ENCODE assay signal across 15 cellular contexts in genomic region chr5:143055596-143056330, GRCh38.
DNase-seq lines count a peak whose midpoint lies in the region; ATAC-seq and TF ChIP-seq lines count a peak whose summit lies in the region.
"Had no signal": no experiment of that assay in that cellular context is flagged by ENCODE, and none has a peak within 500 bp of the region (broad histone marks: within the 10 kb centered on the region; RNA-seq: fewer than 3 reads in every experiment).

No MANE protein-coding gene starts in this region.

- no peak overlapping the region for H2AFZ ChIP-seq in MM.1S (ENCODE audit: low read length)

- H3K79me2 ChIP-seq in MM.1S (ENCODE audit: low read length) = no peaks in the 10 kb centered on the region

- H3K4me3 ChIP-seq in MM.1S (ENCODE audit: low read length) (no peak overlapping the region), brain microvascular endothelial cell (ENCODE audit: low read depth, low read length) (no peak overlapping the region)
- H3K4me3 ChIP-seq: esophagus muscularis mucosa, uterus had no signal

- H3K9me3 Mint-ChIP-seq in activated CD4-positive, alpha-beta T cell treated with anti-CD3 and anti-CD28 coated beads, Interleukin-2, amount 10 ng/mL, durations not matched to agents 24 days and 14 days = peaks cover 3% of the 10 kb centered on the region

- H3K4me1 ChIP-seq in MM.1S (ENCODE audit: low read length) = peaks cover 84% of the 10 kb centered on the region

- no peaks in the 10 kb centered on the region for H3K9me3 ChIP-seq in MM.1S (replicated peaks; ENCODE audit: insufficient read depth, low read length)
- H3K9me3 ChIP-seq: esophagus muscularis mucosa, uterus had no signal

- peak overlapping the region; percentile 87; the same call in 1 of the 2 replicates for H3K27ac ChIP-seq in MM.1S (ENCODE audit: low read length)
- peak overlapping the region; percentile 21 for H3K27ac ChIP-seq in brain microvascular endothelial cell
- H3K27ac ChIP-seq: RWPE1, uterus had no signal

- H3K9ac ChIP-seq in MM.1S (ENCODE audit: low read length) = peak overlapping the region; percentile 52; the same call in 1 of the 2 replicates

- DNase-seq in activated CD4-positive, alpha-beta T cell treated with anti-CD3 and anti-CD28 coated beads, Interleukin-2, amount 10 ng/mL, durations not matched to agents 24 days and 14 days = no peak
- no peak for DNase-seq in activated CD4-positive, alpha-beta T cell treated with anti-CD3 and anti-CD28 coated beads for 48 hours
- DNase-seq in MM.1S = no peak
- DNase-seq in brain microvascular endothelial cell = no peak
- peak; percentile 46 for DNase-seq in renal cortical epithelial cell (ENCODE audit: low read depth)
- DNase-seq in AG08395 (ENCODE audit: low spot score) = no peak
- DNase-seq: activated CD8-positive, alpha-beta memory T cell treated with anti-CD3 and anti-CD28 coated beads, Interleukin-2, amount 50 U/mL, for 4 hours; NCI-H526; occipital lobe; T1000; uterus had no signal

- TF ChIP-seq CTCF in MM.1S (IDR thresholded peaks at IDR 0.05; ENCODE audit: low read length) (no peak), brain microvascular endothelial cell (IDR thresholded peaks at IDR 0.05; ENCODE audit: low read depth, low read length, missing control alignments) (no peak)

- H3K4me2 ChIP-seq in MM.1S (ENCODE audit: low read depth, low read length) = peak overlapping the region; percentile 82; the same call in 1 of the 2 replicates

- H3K27me3 Mint-ChIP-seq in activated CD4-positive, alpha-beta T cell treated with anti-CD3 and anti-CD28 coated beads, Interleukin-2, amount 10 ng/mL, durations not matched to agents 24 days and 14 days = no peaks in the 10 kb centered on the region

- ATAC-seq in HG03175 (IDR thresholded peaks at IDR 0.05; ENCODE audit: unreplicated experiment) (no peak), GM21786 (IDR thresholded peaks at IDR 0.05; ENCODE audit: unreplicated experiment) (no peak)

- H3K27me3 ChIP-seq in MM.1S (replicated peaks; ENCODE audit: insufficient read depth, low read length) = no peaks in the 10 kb centered on the region
- H3K27me3 ChIP-seq in brain microvascular endothelial cell (replicated peaks) = no peaks in the 10 kb centered on the region
- H3K27me3 ChIP-seq: esophagus muscularis mucosa, uterus had no signal

- H3F3A ChIP-seq in MM.1S (ENCODE audit: insufficient read depth, low read length) = peaks cover 34% of the 10 kb centered on the region

- H3K27ac Mint-ChIP-seq in activated CD4-positive, alpha-beta T cell treated with anti-CD3 and anti-CD28 coated beads, Interleukin-2, amount 10 ng/mL, durations not matched to agents 24 days and 14 days = peak overlapping the region; percentile 95

- no peaks in the 10 kb centered on the region for H3K9me2 ChIP-seq in MM.1S (replicated peaks; ENCODE audit: insufficient read depth, low read length)

- peak overlapping the region; percentile 41 for H3K4me3 Mint-ChIP-seq in activated CD4-positive, alpha-beta T cell treated with anti-CD3 and anti-CD28 coated beads, Interleukin-2, amount 10 ng/mL, durations not matched to agents 24 days and 14 days

- in situ Hi-C loops in brain microvascular endothelial cell (cut with HindIII; ENCODE audit: low pct_ligation_motif_present, low sequenced_read_pairs) = no loop called here

- peaks cover 69% of the 10 kb centered on the region for H3K4me1 Mint-ChIP-seq in activated CD4-positive, alpha-beta T cell treated with anti-CD3 and anti-CD28 coated beads, Interleukin-2, amount 10 ng/mL, durations not matched to agents 24 days and 14 days

- H4K20me1 ChIP-seq in MM.1S (ENCODE audit: insufficient read depth, low read length) = no peaks in the 10 kb centered on the region

- H3K36me3 Mint-ChIP-seq in activated CD4-positive, alpha-beta T cell treated with anti-CD3 and anti-CD28 coated beads, Interleukin-2, amount 10 ng/mL, durations not matched to agents 24 days and 14 days (ENCODE audit: low read depth) = peaks cover 32% of the 10 kb centered on the region

- intact Hi-C loops in activated CD4-positive, alpha-beta T cell treated with anti-CD3 and anti-CD28 coated beads, Interleukin-2, amount 10 ng/mL, durations not matched to agents 24 days and 14 days (cut with micrococcal nuclease) = loop anchor here (1.0 to 10.0 kb wide), 8 partner anchors 11 to 297 kb away; no protein-coding TSS in a partner anchor

- H3K36me3 ChIP-seq in MM.1S (replicated peaks; ENCODE audit: insufficient read depth, low read length) (no peaks in the 10 kb centered on the region), brain microvascular endothelial cell (replicated peaks) (no peaks in the 10 kb centered on the region)
- H3K36me3 ChIP-seq: uterus had no signal
